Comparison of ENCODE assay signal across 30 cellular contexts in the genomic region with DNA sequence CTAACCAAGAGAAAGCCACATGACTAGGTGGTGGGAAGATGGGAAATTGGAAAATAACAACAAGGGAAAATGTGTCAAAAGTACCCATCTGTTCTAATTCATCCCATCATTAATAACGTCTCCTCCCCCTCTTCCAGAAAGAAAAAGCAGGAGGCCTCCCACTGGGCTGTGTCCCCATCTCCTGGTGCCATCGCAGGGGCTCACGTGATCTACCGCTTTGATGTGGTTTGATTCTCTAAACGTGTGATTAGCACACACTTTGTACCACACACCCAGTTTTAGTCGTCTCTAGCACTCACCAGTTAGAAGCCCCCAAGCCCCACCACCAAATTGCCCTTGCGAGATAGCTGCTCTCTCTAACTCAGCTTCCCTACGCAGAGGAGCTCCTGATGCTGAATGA.
"Had no signal": no experiment of that assay in that cellular context is flagged by ENCODE, and none has a peak within 500 bp of the region (broad histone marks: within the 10 kb centered on the region; RNA-seq: fewer than 3 reads in every experiment).

No MANE protein-coding gene starts in this region.

- H3K36me3 ChIP-seq: brain microvascular endothelial cell, Peyer's patch, WERI-Rb-1 had no signal

- H3K4me1 ChIP-seq: Peyer's patch had no signal

- H3K9me3 ChIP-seq: Peyer's patch had no signal

- ATAC-seq: activated CD8-positive, alpha-beta memory T cell treated with anti-CD3 and anti-CD28 coated beads, Interleukin-2, amount 10 ng/mL, durations not matched to agents 7 days and 5 days; activated naive CD8-positive, alpha-beta T cell treated with anti-CD3 and anti-CD28 coated beads, Interleukin-2, amount 50 U/mL, for 24 hours; PC-3; SK-N-SH treated with all-trans-retinoic acid at 6 μM for 48 hours had no signal

- H3K27me3 ChIP-seq: brain microvascular endothelial cell, Peyer's patch had no signal

- H3K27ac ChIP-seq: brain microvascular endothelial cell, Peyer's patch, WERI-Rb-1 had no signal

- DNase-seq: activated CD4-positive, alpha-beta memory T cell treated with anti-CD3 and anti-CD28 coated beads, Interleukin-2, amount 10 ng/mL, durations not matched to agents 7 days and 5 days; activated CD4-positive, alpha-beta T cell treated with anti-CD3 and anti-CD28 coated beads for 1 hour; activated CD4-positive, alpha-beta T cell treated with anti-CD3 and anti-CD28 coated beads for 48 hours; activated CD4-positive, CD25-positive, alpha-beta regulatory T cell; activated CD8-positive, alpha-beta memory T cell treated with anti-CD3 and anti-CD28 coated beads for 24 hours; activated CD8-positive, alpha-beta memory T cell treated with anti-CD3 and anti-CD28 coated beads, Interleukin-2, amount 10 ng/mL, durations not matched to agents 7 days and 5 days; activated CD8-positive, alpha-beta memory T cell treated with anti-CD3 and anti-CD28 coated beads, Interleukin-2, amount 50 U/mL, for 48 hours; activated effector memory CD4-positive, alpha-beta T cell treated with Interleukin-2 at 50 U/mL for 16 hours; activated naive CD4-positive, alpha-beta T cell treated with anti-CD3 and anti-CD28 coated beads, Interleukin-2, amount 10 ng/mL, durations not matched to agents 7 days and 5 days; activated naive CD8-positive, alpha-beta T cell treated with anti-CD3 and anti-CD28 coated beads, Interleukin-2, amount 50 U/mL, for 24 hours; activated T-cell treated with anti-CD3 and anti-CD28 coated beads, Interleukin-2, amount 50 U/mL, for 48 hours; anterior cingulate cortex; brain microvascular endothelial cell; central memory CD4-positive, alpha-beta T cell; NCI-H1092 treated with DMSO at 0.1 percent for 48 hours; NCI-H1417; NCI-H146; NCI-H187 treated with DMSO at 0.1 percent for 48 hours; NCI-H2081; NCI-H2171 treated with DMSO at 0.1 percent for 48 hours; NCI-H345; NCI-H524 treated with DMSO at 0.1 percent for 48 hours; NK-92 treated with Interleukin-12 subunit alpha and Interleukin-12 subunit beta, amount 100 ng/mL, for 24 hours; PC-3; Peyer's patch; RPMI8226; SIG-M5; T1000; WERI-Rb-1 had no signal

- H3K4me3 ChIP-seq: Peyer's patch had no signal
